ENCODE assay signal across 8 cellular contexts in genomic region chr16:67028555-67029248, GRCh38. TPM values are rescaled to one million over a fixed set of nuclear protein-coding genes. Genes with fewer than 3 reads are reported as not detected.
DNase-seq lines count a peak whose midpoint lies in the region; ATAC-seq and TF ChIP-seq lines count a peak whose summit lies in the region.

TSS of gene CBFB (plus strand) at chr16:67029149. CDS start at chr16:67029408, 259 bp downstream.

- no peak for TF ChIP-seq CTCF in fibroblast of lung (conservative IDR thresholded peaks at IDR 0.05 in 1 of 2, IDR thresholded peaks at IDR 0.05 in 1 of 2; ENCODE audit: low read depth in 1 of 2, low read length in 2 of 2)

- peak within 1 kb of the TSS; percentile 88 to 98 (median 97) for H3K27ac Mint-ChIP-seq in naive thymus-derived CD8-positive, alpha-beta T cell
- H3K27ac Mint-ChIP-seq in stimulated activated naive B cell treated with anti-CD40 and anti-IgM and Interleukin-4, amounts not matched to agents 10 μg/mL and 1 μg/mL and 100 μg/mL, for 72 hours, result peak within 1 kb of the TSS; percentile 96

- peak within 1 kb of the TSS; percentile 80 to 93 (median 90) for H3K4me3 Mint-ChIP-seq in naive thymus-derived CD8-positive, alpha-beta T cell
- peak within 1 kb of the TSS; percentile 90 to 91 for H3K4me3 Mint-ChIP-seq in stimulated activated naive B cell treated with anti-CD40 and anti-IgM and Interleukin-4, amounts not matched to agents 10 μg/mL and 1 μg/mL and 100 μg/mL, for 72 hours

- H2AFZ ChIP-seq in fibroblast of lung (ENCODE audit: low read length), result peak within 1 kb of the TSS; percentile 95

- H3K27me3 ChIP-seq in fibroblast of lung (ENCODE audit: control insufficient read depth, insufficient read depth, low read length), result no peaks in the 10 kb centered on the region

- H3K9me3 ChIP-seq in KOPT-K1 (ENCODE audit: insufficient read depth, low read length, poor library complexity, severe bottlenecking) (no peaks in the 10 kb centered on the region), fibroblast of lung (ENCODE audit: control insufficient read depth, insufficient read depth, low read depth, low read length) (no peaks in the 10 kb centered on the region)

- ATAC-seq in GM21723 (IDR thresholded peaks at IDR 0.05; ENCODE audit: unreplicated experiment), result peak; percentile 69
- ATAC-seq in naive thymus-derived CD8-positive, alpha-beta T cell, result peak; percentile 87 to 88
- ATAC-seq in stimulated activated naive B cell treated with anti-CD40 and anti-IgM and Interleukin-4, amounts not matched to agents 10 μg/mL and 1 μg/mL and 100 μg/mL, for 72 hours (replicated peaks), result peak; percentile 88 to 90

- DNase-seq in DMS79 treated with DMSO at 0.1 percent for 48 hours (lab: John Stamatoyannopoulos, UW) (peak; percentile 49), RPMI8226 (peak; percentile 97), fibroblast of lung (ENCODE audit: low read depth in 2 of 2) (peak; percentile 89 to 92)
- DNase-seq in activated T-helper 1 cell treated with anti-CD3 and anti-CD28 coated beads, Interleukin-2, amount 50 U/mL, for 16 hours (ENCODE audit: low read depth in 1 of 2, low spot score in 1 of 2), result peak; percentile 84 to 93
- DNase-seq in naive thymus-derived CD8-positive, alpha-beta T cell, result peak; percentile 89 to 97 (median 94)
- DNase-seq in stimulated activated naive B cell treated with anti-CD40 and anti-IgM and Interleukin-4, amounts not matched to agents 10 μg/mL and 1 μg/mL and 100 μg/mL, for 72 hours, result peak; percentile 88

- peaks cover 2 to 50% (median 41%) of the 10 kb centered on the region in 4 donors for H3K4me1 Mint-ChIP-seq in naive thymus-derived CD8-positive, alpha-beta T cell
- H3K4me1 Mint-ChIP-seq in stimulated activated naive B cell treated with anti-CD40 and anti-IgM and Interleukin-4, amounts not matched to agents 10 μg/mL and 1 μg/mL and 100 μg/mL, for 72 hours, result peaks cover 11 to 36% of the 10 kb centered on the region in 2 donors

- H3K4me3 ChIP-seq in fibroblast of lung (replicated peaks in 1 of 4; ENCODE audit: control extremely low read depth in 1 of 4, insufficient read depth in 1 of 4, low read depth in 3 of 4, low read length in 4 of 4), result peak within 1 kb of the TSS; percentile 58 to 82 (median 69)

- H3K4me2 ChIP-seq in fibroblast of lung (ENCODE audit: extremely low read depth, insufficient read depth, low read length), result peak within 1 kb of the TSS; percentile 98

- H3K9ac ChIP-seq in fibroblast of lung (ENCODE audit: insufficient read depth, low read length), result peak within 1 kb of the TSS; percentile 91

- POLR2A ChIA-PET in naive thymus-derived CD8-positive, alpha-beta T cell (lab: Charles Lee), result interaction anchor here (0.6 to 3.1 kb wide), 17 partner anchors 9 to 845 kb away, joined by 3 to 26 read pairs (median 3); partner anchors contain the start of genes MATCAP1, PHAF1 and TMEM208

- H3K36me3 ChIP-seq in KOPT-K1 (ENCODE audit: insufficient read depth, low read length) (peaks cover 33% of the 10 kb centered on the region), fibroblast of lung (ENCODE audit: control insufficient read depth, insufficient read depth, low read length) (peaks cover 2% of the 10 kb centered on the region)

- H3K27ac ChIP-seq in KOPT-K1 (ENCODE audit: low read depth, low read length, poor library complexity, severe bottlenecking) (peak within 1 kb of the TSS; percentile 99), fibroblast of lung (ENCODE audit: insufficient read depth, low read length) (peak within 1 kb of the TSS; percentile 91)

- no peaks in the 10 kb centered on the region for H3K4me1 ChIP-seq in fibroblast of lung (ENCODE audit: control insufficient read depth, extremely low read depth, insufficient read depth, low read length)

- H3K36me3 Mint-ChIP-seq in naive thymus-derived CD8-positive, alpha-beta T cell, result peaks cover 0 to 20% (median 2%) of the 10 kb centered on the region in 3 donors
- H3K36me3 Mint-ChIP-seq in stimulated activated naive B cell treated with anti-CD40 and anti-IgM and Interleukin-4, amounts not matched to agents 10 μg/mL and 1 μg/mL and 100 μg/mL, for 72 hours, result peaks cover 5 to 9% of the 10 kb centered on the region in 2 donors

- no peaks in the 10 kb centered on the region for H3K9me3 Mint-ChIP-seq in naive thymus-derived CD8-positive, alpha-beta T cell
- H3K9me3 Mint-ChIP-seq in stimulated activated naive B cell treated with anti-CD40 and anti-IgM and Interleukin-4, amounts not matched to agents 10 μg/mL and 1 μg/mL and 100 μg/mL, for 72 hours, result no peaks in the 10 kb centered on the region

- peaks cover 43% of the 10 kb centered on the region for H3K79me2 ChIP-seq in fibroblast of lung (ENCODE audit: control insufficient read depth, insufficient read depth, low read length)

- H3K27me3 Mint-ChIP-seq in naive thymus-derived CD8-positive, alpha-beta T cell, result no peaks in the 10 kb centered on the region
- H3K27me3 Mint-ChIP-seq in stimulated activated naive B cell treated with anti-CD40 and anti-IgM and Interleukin-4, amounts not matched to agents 10 μg/mL and 1 μg/mL and 100 μg/mL, for 72 hours, result no peaks in the 10 kb centered on the region

- H4K20me1 ChIP-seq in fibroblast of lung (ENCODE audit: control insufficient read depth, extremely low read depth, insufficient read depth, low read length), result no peaks in the 10 kb centered on the region

RNA-seq across cellular contexts. Expression of gene CBFB, which starts in this region (rescaled TPM):
- total RNA-seq in fibroblast of lung, result 51.7 and 63.7 TPM in 2 replicates
- 64.1 and 100 TPM in 2 replicates for polyA plus RNA-seq in fibroblast of lung
- 35.6 and 52.9 TPM in 2 replicates for polyA plus RNA-seq in fibroblast of lung (2012)
- 1.9 and 4.0 TPM in 2 replicates for polyA minus RNA-seq in fibroblast of lung (ENCODE audit: low replicate concordance)
- total RNA-seq in naive thymus-derived CD8-positive, alpha-beta T cell, result 10 to 100 TPM; 91.4 to 95.0 TPM
- 10 to 100 TPM; 61.2 to 79.8 (median 73.5) TPM for polyA plus RNA-seq in naive thymus-derived CD8-positive, alpha-beta T cell

Comparison
In these comparisons a context has a peak if more than half of its experiments do, and no peak if none do; other contexts are left out.
1. Peak in every context shown above with its lines: DNase-seq, ATAC-seq, H3K4me3 ChIP-seq and H3K27ac ChIP-seq.